Comparison of ENCODE assay signal across 12 cellular contexts in the genomic region with DNA sequence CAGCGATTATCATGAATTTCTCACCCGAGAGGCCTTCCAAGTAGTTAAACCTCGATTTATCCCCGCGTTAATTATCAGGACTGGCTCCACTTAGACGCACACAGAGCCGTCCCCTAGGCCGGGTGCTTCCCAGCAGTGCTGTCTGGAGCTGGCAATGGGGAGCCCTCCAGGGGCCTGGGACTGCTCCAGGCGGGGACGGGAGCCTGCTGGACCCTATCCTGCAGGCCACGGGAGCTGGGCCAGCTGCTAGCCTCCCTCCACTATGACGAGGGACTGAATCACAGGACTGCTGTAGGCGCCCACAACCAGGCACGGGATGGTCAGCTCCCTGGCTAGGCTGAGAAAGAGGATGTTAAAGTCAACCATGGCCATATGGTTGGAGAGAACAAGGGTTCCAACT.
DNase-seq lines count a peak whose midpoint lies in the region; ATAC-seq and TF ChIP-seq lines count a peak whose summit lies in the region.
"Had no signal": no experiment of that assay in that cellular context is flagged by ENCODE, and none has a peak within 500 bp of the region (broad histone marks: within the 10 kb centered on the region; RNA-seq: fewer than 3 reads in every experiment).

No MANE protein-coding gene starts in this region.

- H3K27me3 ChIP-seq in right atrium auricular region, result no peaks in the 10 kb centered on the region
- H3K27me3 ChIP-seq: tibial artery had no signal

- H3K9me3 Mint-ChIP-seq in stimulated activated naive B cell treated with anti-CD40 and anti-IgM and Interleukin-4, amounts not matched to agents 10 μg/mL and 1 μg/mL and 100 μg/mL, for 72 hours, result no peaks in the 10 kb centered on the region
- H3K9me3 Mint-ChIP-seq in activated CD4-positive, alpha-beta memory T cell treated with anti-CD3 and anti-CD28 coated beads for 36 hours, result no peaks in the 10 kb centered on the region
- H3K9me3 Mint-ChIP-seq: activated T-cell treated with anti-CD3 and anti-CD28 coated beads, Interleukin-2, amount 50 U/mL, for 72 hours; nephron had no signal

- no peaks in the 10 kb centered on the region for H3K9me3 ChIP-seq in right atrium auricular region
- H3K9me3 ChIP-seq: tibial artery had no signal

- intact Hi-C loops in activated CD4-positive, alpha-beta memory T cell treated with anti-CD3 and anti-CD28 coated beads for 36 hours (cut with micrococcal nuclease), result no loop called here

- no peak overlapping the region for H3K4me3 Mint-ChIP-seq in stimulated activated naive B cell treated with anti-CD40 and anti-IgM and Interleukin-4, amounts not matched to agents 10 μg/mL and 1 μg/mL and 100 μg/mL, for 72 hours
- no peak overlapping the region for H3K4me3 Mint-ChIP-seq in activated CD4-positive, alpha-beta memory T cell treated with anti-CD3 and anti-CD28 coated beads for 36 hours
- H3K4me3 Mint-ChIP-seq: activated T-cell treated with anti-CD3 and anti-CD28 coated beads, Interleukin-2, amount 50 U/mL, for 72 hours; nephron had no signal

- DNase-seq in GM04503 (ENCODE audit: low read depth), result peak; percentile 76
- DNase-seq in astrocyte of the cerebellum (ENCODE audit: low read depth), result peak; percentile 72
- DNase-seq in right atrium auricular region (ENCODE audit: low spot score), result no peak
- no peak for DNase-seq in stimulated activated naive B cell treated with anti-CD40 and anti-IgM and Interleukin-4, amounts not matched to agents 10 μg/mL and 1 μg/mL and 100 μg/mL, for 72 hours
- DNase-seq in activated CD4-positive, alpha-beta memory T cell treated with anti-CD3 and anti-CD28 coated beads for 36 hours, result no peak
- DNase-seq in GDM1 (lab: John Stamatoyannopoulos, UW), result no peak
- DNase-seq: activated T-cell treated with anti-CD3 and anti-CD28 coated beads, Interleukin-2, amount 50 U/mL, for 72 hours; cortex of kidney had no signal

- no peaks in the 10 kb centered on the region for H3K27me3 Mint-ChIP-seq in stimulated activated naive B cell treated with anti-CD40 and anti-IgM and Interleukin-4, amounts not matched to agents 10 μg/mL and 1 μg/mL and 100 μg/mL, for 72 hours
- H3K27me3 Mint-ChIP-seq in activated CD4-positive, alpha-beta memory T cell treated with anti-CD3 and anti-CD28 coated beads for 36 hours, result no peaks in the 10 kb centered on the region

- H3K36me3 Mint-ChIP-seq in stimulated activated naive B cell treated with anti-CD40 and anti-IgM and Interleukin-4, amounts not matched to agents 10 μg/mL and 1 μg/mL and 100 μg/mL, for 72 hours, result peaks cover 18 to 29% of the 10 kb centered on the region in 2 donors
- no peaks in the 10 kb centered on the region for H3K36me3 Mint-ChIP-seq in activated CD4-positive, alpha-beta memory T cell treated with anti-CD3 and anti-CD28 coated beads for 36 hours

- H3K27ac Mint-ChIP-seq in stimulated activated naive B cell treated with anti-CD40 and anti-IgM and Interleukin-4, amounts not matched to agents 10 μg/mL and 1 μg/mL and 100 μg/mL, for 72 hours, result peak overlapping the region; percentile 70
- H3K27ac Mint-ChIP-seq in activated CD4-positive, alpha-beta memory T cell treated with anti-CD3 and anti-CD28 coated beads for 36 hours, result no peak overlapping the region
- H3K27ac Mint-ChIP-seq: activated T-cell treated with anti-CD3 and anti-CD28 coated beads, Interleukin-2, amount 50 U/mL, for 72 hours; nephron had no signal

- CTCF ChIA-PET in activated CD4-positive, alpha-beta memory T cell treated with anti-CD3 and anti-CD28 coated beads for 36 hours (lab: Charles Lee), result no interaction called here

- no peak overlapping the region for H3K4me3 ChIP-seq in astrocyte of the cerebellum (ENCODE audit: low read depth, low read length)
- H3K4me3 ChIP-seq in right atrium auricular region, result no peak overlapping the region
- H3K4me3 ChIP-seq: tibial artery had no signal

- H3K27ac ChIP-seq in right atrium auricular region, result peak overlapping the region; percentile 29 to 65
- H3K27ac ChIP-seq: tibial artery had no signal

- peaks cover 0 to 35% of the 10 kb centered on the region in 2 donors for H3K4me1 ChIP-seq in right atrium auricular region
- H3K4me1 ChIP-seq: tibial artery had no signal

- ATAC-seq in stimulated activated naive B cell treated with anti-CD40 and anti-IgM and Interleukin-4, amounts not matched to agents 10 μg/mL and 1 μg/mL and 100 μg/mL, for 72 hours (replicated peaks), result no peak
- ATAC-seq in activated CD4-positive, CD25-positive, alpha-beta regulatory T cell treated with anti-CD3 and anti-CD28 coated beads, Interleukin-2, amount 50 U/mL, for 24 hours, result no peak
- no peak for ATAC-seq in HG03175 (IDR thresholded peaks at IDR 0.05; ENCODE audit: unreplicated experiment)
- ATAC-seq: activated T-cell treated with anti-CD3 and anti-CD28 coated beads, Interleukin-2, amount 50 U/mL, for 72 hours had no signal

- TF ChIP-seq CTCF in astrocyte of the cerebellum (IDR thresholded peaks at IDR 0.05; ENCODE audit: low read depth, low read length, missing control alignments), result no peak
- TF ChIP-seq CTCF in right atrium auricular region (IDR thresholded peaks at IDR 0.05), result no peak

- peaks cover 4% of the 10 kb centered on the region for H3K36me3 ChIP-seq in right atrium auricular region

- POLR2A ChIA-PET in activated CD4-positive, alpha-beta memory T cell treated with anti-CD3 and anti-CD28 coated beads for 36 hours (lab: Charles Lee), result no interaction called here

- peaks cover 0 to 6% of the 10 kb centered on the region in 2 donors for H3K4me1 Mint-ChIP-seq in stimulated activated naive B cell treated with anti-CD40 and anti-IgM and Interleukin-4, amounts not matched to agents 10 μg/mL and 1 μg/mL and 100 μg/mL, for 72 hours
- H3K4me1 Mint-ChIP-seq in activated CD4-positive, alpha-beta memory T cell treated with anti-CD3 and anti-CD28 coated beads for 36 hours (ENCODE audit: low read depth), result no peaks in the 10 kb centered on the region
- H3K4me1 Mint-ChIP-seq: nephron had no signal

- in situ Hi-C loops in astrocyte of the cerebellum (cut with HindIII; ENCODE audit: low sequenced_read_pairs), result no loop called here

Comparison
In these comparisons a context has a peak if more than half of its experiments do, and no peak if none do; other contexts are left out.
1. DNase-seq: peak in GM04503 (single experiment) and astrocyte of the cerebellum (single experiment); none in right atrium auricular region (single experiment), stimulated activated naive B cell treated with anti-CD40 and anti-IgM and Interleukin-4, amounts not matched to agents 10 μg/mL and 1 μg/mL and 100 μg/mL, for 72 hours (single experiment), activated CD4-positive, alpha-beta memory T cell treated with anti-CD3 and anti-CD28 coated beads for 36 hours (single experiment) and GDM1 (single experiment).